Comparison of ENCODE assay signal across 2 cellular contexts in the genomic region with DNA sequence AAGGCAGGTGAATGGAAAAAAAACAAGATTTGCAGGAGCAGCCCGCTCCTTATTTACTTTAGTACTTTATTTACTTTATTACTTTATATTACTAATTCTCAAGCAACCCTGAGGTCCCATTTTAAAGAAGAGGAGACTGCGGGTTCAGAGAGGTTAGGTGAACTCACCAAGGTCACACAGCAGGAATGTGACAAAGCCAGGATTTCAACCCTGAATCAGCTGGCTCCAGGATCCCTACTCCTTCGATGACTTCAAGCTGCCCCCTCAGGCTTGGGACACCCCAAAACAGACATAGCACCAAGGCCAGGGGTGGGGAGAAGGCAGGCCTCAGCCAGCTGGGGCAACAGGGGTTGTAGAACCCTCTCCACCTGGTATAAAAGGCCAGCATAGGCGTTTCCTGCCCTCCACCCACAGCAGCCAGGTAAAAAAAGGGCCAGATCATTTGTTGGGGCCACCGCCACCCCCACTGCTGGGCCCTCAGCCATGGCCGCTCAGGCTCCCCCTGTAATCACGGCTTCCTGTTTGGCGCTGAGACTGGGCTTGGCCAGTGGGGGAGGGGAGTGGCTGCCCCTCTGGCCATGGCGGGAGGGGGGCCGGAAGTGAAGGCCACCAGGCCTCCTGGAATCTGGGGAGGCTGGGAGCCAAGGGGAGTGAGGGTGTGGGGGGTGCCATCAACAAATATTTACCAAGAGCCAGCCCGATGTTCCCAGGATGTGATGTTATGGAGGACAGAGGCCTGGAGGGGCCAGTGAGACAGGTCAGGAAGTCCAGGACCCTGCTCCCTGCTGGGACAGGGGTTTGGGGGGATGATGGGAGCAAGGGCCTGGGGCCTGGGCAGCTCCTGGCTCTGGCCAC.
A peak's percentile ranks its signal among the peaks of the same experiment; 100 is the strongest.
TF ChIP-seq lines count a peak whose summit lies in the region.

No MANE protein-coding gene starts in this region.

TF ChIP-seq in liver, 16 proteins besides CTCF, POLR2A, EP300 and RAD21:
- peak; percentile 20 for TF ChIP-seq YY1 (IDR thresholded peaks at IDR 0.05)
- no peak for TF ChIP-seq FOXA2 (IDR thresholded peaks at IDR 0.05)
- no peak for TF ChIP-seq MAX (IDR thresholded peaks at IDR 0.05)
- TF ChIP-seq NR2F2 (IDR thresholded peaks at IDR 0.05): peak; percentile 18
- peak in 1 of 2 donors; percentile 33 for TF ChIP-seq GABPA (IDR thresholded peaks at IDR 0.05 in 1 of 2, conservative IDR thresholded peaks at IDR 0.05 in 1 of 2)

TF ChIP-seq in SK-N-SH, 30 proteins besides CTCF, POLR2A, EP300 and RAD21:
- TF ChIP-seq NFIC (IDR thresholded peaks at IDR 0.05; ENCODE audit: borderline replicate concordance): no peak
- TF ChIP-seq TEAD4 (IDR thresholded peaks at IDR 0.05; ENCODE audit: borderline replicate concordance, insufficient read depth): no peak
